1 cellular context compared by ENCODE assay signal in the genomic region with DNA sequence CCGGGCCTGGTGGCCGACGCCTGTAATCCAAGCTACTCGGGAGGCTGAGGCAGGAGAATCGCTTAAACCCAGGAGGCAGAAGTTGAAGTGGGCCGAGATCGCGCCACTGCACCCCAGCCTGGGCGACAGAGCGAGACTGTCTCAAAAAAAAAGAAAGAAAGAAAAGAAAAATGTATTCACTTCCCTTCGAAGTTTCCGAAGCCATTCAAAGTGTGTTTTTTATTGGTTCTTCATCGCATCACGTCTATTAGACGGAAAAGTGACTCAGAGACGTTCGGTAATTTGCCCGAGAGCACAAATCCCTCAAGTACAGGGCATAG.
TF ChIP-seq lines count a peak whose summit lies in the region.
"Not testable (repeated sequence)": the region's sequence is repeated elsewhere in the genome, so short reads cannot be mapped to it uniquely, and the experiment has no call there.

No MANE protein-coding gene starts in this region.

TF ChIP-seq in K562, 482 proteins besides CTCF, POLR2A, EP300 and RAD21:
- TF ChIP-seq EHMT2 (IDR thresholded peaks at IDR 0.05) (0 out of 2 replicates have a peak, but pooled peaks have one; percentile 3), LARP7 (IDR thresholded peaks at IDR 0.05) (0 out of 2 replicates have a peak, but pooled peaks have one; percentile 19), HDAC2 (IDR thresholded peaks at IDR 0.05) (0 out of 2 replicates have a peak, but pooled peaks have one; percentile 10), ZBTB33 (CRISPR knock-in tag; IDR thresholded peaks at IDR 0.05) (peak; percentile 59; the same call in 1 of the 2 replicates), SMARCA5 (IDR thresholded peaks at IDR 0.05) (0 out of 2 replicates have a peak, but pooled peaks have one; percentile 37), NR2C2 (tag; IDR thresholded peaks at IDR 0.05) (0 out of 2 replicates have a peak, but pooled peaks have one; percentile 1), CREB3L1 (IDR thresholded peaks at IDR 0.05; ENCODE audit: borderline replicate concordance, low read depth) (0 out of 2 replicates have a peak, but pooled peaks have one; percentile 33), PHF20 (IDR thresholded peaks at IDR 0.05; ENCODE audit: partially characterized antibody) (peak; percentile 4), ADNP (tag; IDR thresholded peaks at IDR 0.05) (peak; percentile 89), HLTF (IDR thresholded peaks at IDR 0.05) (peak; percentile 84; the same call in 1 of the 2 replicates), TRIM24 (IDR thresholded peaks at IDR 0.05) (0 out of 4 replicates have a peak, but pooled peaks of 1 of the 2 experiments have one; percentile 22), BCOR (IDR thresholded peaks at IDR 0.05) (0 out of 2 replicates have a peak, but pooled peaks have one; percentile 18), ZFX (CRISPR knock-in tag; IDR thresholded peaks at IDR 0.05) (peak; percentile 32)
- TF ChIP-seq NR2C2 (CRISPR knock-in tag; IDR thresholded peaks at IDR 0.05), result not testable (repeated sequence)
- TF ChIP-seq, protein P1, sequence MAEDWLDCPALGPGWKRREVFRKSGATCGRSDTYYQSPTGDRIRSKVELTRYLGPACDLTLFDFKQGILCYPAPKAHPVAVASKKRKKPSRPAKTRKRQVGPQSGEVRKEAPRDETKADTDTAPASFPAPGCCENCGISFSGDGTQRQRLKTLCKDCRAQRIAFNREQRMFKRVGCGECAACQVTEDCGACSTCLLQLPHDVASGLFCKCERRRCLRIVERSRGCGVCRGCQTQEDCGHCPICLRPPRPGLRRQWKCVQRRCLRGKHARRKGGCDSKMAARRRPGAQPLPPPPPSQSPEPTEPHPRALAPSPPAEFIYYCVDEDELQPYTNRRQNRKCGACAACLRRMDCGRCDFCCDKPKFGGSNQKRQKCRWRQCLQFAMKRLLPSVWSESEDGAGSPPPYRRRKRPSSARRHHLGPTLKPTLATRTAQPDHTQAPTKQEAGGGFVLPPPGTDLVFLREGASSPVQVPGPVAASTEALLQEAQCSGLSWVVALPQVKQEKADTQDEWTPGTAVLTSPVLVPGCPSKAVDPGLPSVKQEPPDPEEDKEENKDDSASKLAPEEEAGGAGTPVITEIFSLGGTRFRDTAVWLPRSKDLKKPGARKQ (CRISPR knock-in tag; IDR thresholded peaks at IDR 0.05), result 0 out of 2 replicates have a peak, but pooled peaks have one; percentile 75
- TF ChIP-seq, protein P2, sequence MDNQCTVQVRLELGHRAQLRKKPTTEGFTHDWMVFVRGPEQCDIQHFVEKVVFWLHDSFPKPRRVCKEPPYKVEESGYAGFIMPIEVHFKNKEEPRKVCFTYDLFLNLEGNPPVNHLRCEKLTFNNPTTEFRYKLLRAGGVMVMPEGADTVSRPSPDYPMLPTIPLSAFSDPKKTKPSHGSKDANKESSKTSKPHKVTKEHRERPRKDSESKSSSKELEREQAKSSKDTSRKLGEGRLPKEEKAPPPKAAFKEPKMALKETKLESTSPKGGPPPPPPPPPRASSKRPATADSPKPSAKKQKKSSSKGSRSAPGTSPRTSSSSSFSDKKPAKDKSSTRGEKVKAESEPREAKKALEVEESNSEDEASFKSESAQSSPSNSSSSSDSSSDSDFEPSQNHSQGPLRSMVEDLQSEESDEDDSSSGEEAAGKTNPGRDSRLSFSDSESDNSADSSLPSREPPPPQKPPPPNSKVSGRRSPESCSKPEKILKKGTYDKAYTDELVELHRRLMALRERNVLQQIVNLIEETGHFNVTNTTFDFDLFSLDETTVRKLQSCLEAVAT (IDR thresholded peaks at IDR 0.05), result peak in 1 of 2 experiments; percentile 83; a peak in 2 of 4 replicates
TF ChIP-seq in K562: peak in this region for 15; not testable (repeated sequence) for 467.
